In genomic region chr7:121178869-121179497, GRCh38 we compare ENCODE assay signal across 12 cellular contexts.
DNase-seq lines count a peak whose midpoint lies in the region; ATAC-seq, FAIRE-seq and TF ChIP-seq lines count a peak whose summit lies in the region.
"Had no signal": no experiment of that assay in that cellular context is flagged by ENCODE, and none has a peak within 500 bp of the region (broad histone marks: within the 10 kb centered on the region; RNA-seq: fewer than 3 reads in every experiment).

No MANE protein-coding gene starts in this region.

- H3K4me3 ChIP-seq in right lobe of liver (peak overlapping the region in 1 of 3 donors; percentile 10), kidney (ENCODE audit: low read length in 2 of 2) (no peak overlapping the region)

- H3K36me3 ChIP-seq in right lobe of liver (no peaks in the 10 kb centered on the region), kidney (ENCODE audit: control insufficient read depth in 1 of 2, insufficient read depth in 2 of 2, low read length in 2 of 2) (no peaks in the 10 kb centered on the region)

- no peaks in the 10 kb centered on the region for H3K27me3 ChIP-seq in right lobe of liver

- H3K9me3 ChIP-seq in right lobe of liver (no peaks in the 10 kb centered on the region), kidney (ENCODE audit: control insufficient read depth in 1 of 2, low read length in 2 of 2) (no peaks in the 10 kb centered on the region)

- TF ChIP-seq POLR2A in right lobe of liver (IDR thresholded peaks at IDR 0.05): no peak

- H3K27ac ChIP-seq in right lobe of liver (peak overlapping the region in 1 of 3 donors; percentile 12), kidney (ENCODE audit: low read depth in 2 of 2, low read length in 2 of 2) (no peak overlapping the region)
- H3K27ac ChIP-seq: HL-60 had no signal

- H3K9ac ChIP-seq in kidney (ENCODE audit: low read length in 2 of 2): no peak overlapping the region

- TF ChIP-seq CTCF in right lobe of liver (IDR thresholded peaks at IDR 0.05): no peak
- no peak for TF ChIP-seq CTCF in kidney (IDR thresholded peaks at IDR 0.05; ENCODE audit: borderline replicate concordance, extremely low read depth, insufficient read depth)

- DNase-seq in right lobe of liver: no peak
- no peak for DNase-seq in kidney
- no peak for DNase-seq in NCI-H748 treated with DMSO at 0.1 percent for 48 hours (lab: John Stamatoyannopoulos, UW)
- DNase-seq in EL: no peak
- DNase-seq: NCI-H1092 treated with DMSO at 0.1 percent for 48 hours, T-helper 9 cell had no signal

- WGBS in right lobe of liver (ENCODE audit: insufficient coverage, low coverage, low lambda C conversion rate, missing lambda C conversion rate): 48% methylated on average over 2 of the region's 2 CpGs

- intact Hi-C loops in right lobe of liver (cut with DNase I) (no loop called here), kidney (cut with DNase I) (no loop called here)

- no peak for FAIRE-seq in kidney (lab: Jason Lieb, UNC)
- FAIRE-seq: bronchial epithelial cell had no signal

- H3K4me1 ChIP-seq in right lobe of liver (no peaks in the 10 kb centered on the region), kidney (ENCODE audit: control insufficient read depth in 1 of 2, insufficient read depth in 1 of 2, low read depth in 1 of 2, low read length in 2 of 2) (no peaks in the 10 kb centered on the region)

- ATAC-seq in GM18873 (IDR thresholded peaks at IDR 0.05; ENCODE audit: low FRiP score, unreplicated experiment): peak; percentile 47
- peak; percentile 46 for ATAC-seq in GM21576 (IDR thresholded peaks at IDR 0.05; ENCODE audit: unreplicated experiment)
- peak; percentile 36 for ATAC-seq in HG03175 (IDR thresholded peaks at IDR 0.05; ENCODE audit: unreplicated experiment)
- peak; percentile 44 to 84 (median 58) for ATAC-seq in right lobe of liver
- ATAC-seq in HG03469 (IDR thresholded peaks at IDR 0.05; ENCODE audit: unreplicated experiment): no peak
